Comparison of ENCODE assay signal across 8 cellular contexts in the genomic region with DNA sequence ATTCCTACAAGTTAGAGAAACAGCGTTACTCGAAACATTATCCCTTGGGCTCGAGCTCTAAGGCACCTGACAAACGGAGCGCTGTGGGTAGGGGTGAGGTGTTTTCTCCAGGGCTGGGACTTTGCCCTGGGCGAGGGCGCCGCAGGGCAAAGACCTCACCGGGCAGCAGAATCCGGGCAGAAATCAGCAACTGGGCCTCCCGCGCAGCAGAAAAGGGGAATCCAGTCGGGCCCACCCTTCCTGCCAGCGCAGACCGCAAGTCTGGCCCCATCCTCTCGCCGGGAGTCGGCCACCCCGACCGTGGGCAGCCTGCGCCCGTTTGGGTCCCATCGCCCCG. TPM values are rescaled to one million over a fixed set of nuclear protein-coding genes. Genes with fewer than 3 reads are reported as not detected.
DNase-seq lines count a peak whose midpoint lies in the region; ATAC-seq and TF ChIP-seq lines count a peak whose summit lies in the region.

No MANE protein-coding gene starts in this region.

- intact Hi-C loops in left ventricle myocardium inferior (cut with micrococcal nuclease), result no loop called here

- DNase-seq in DMS79 treated with DMSO at 0.1 percent for 48 hours (lab: John Stamatoyannopoulos, UW), result peak; percentile 10
- no peak for DNase-seq in DMS79 (lab: John Stamatoyannopoulos, UW)
- no peak for DNase-seq in WERI-Rb-1
- DNase-seq in left ventricle myocardium inferior, result no peak
- no peak for DNase-seq in skeletal muscle cell (ENCODE audit: low read depth)
- DNase-seq in NCI-H510A (lab: John Stamatoyannopoulos, UW), result no peak
- DNase-seq in inferior parietal cortex (ENCODE audit: extremely low spot score), result no peak

- H3K27me3 ChIP-seq in WERI-Rb-1 (ENCODE audit: insufficient read depth, low read depth, severe bottlenecking), result no peaks in the 10 kb centered on the region
- no peaks in the 10 kb centered on the region for H3K27me3 ChIP-seq in left ventricle myocardium inferior (ENCODE audit: low read depth)

- H3K27ac ChIP-seq in WERI-Rb-1 (peak overlapping the region; percentile 98), left ventricle myocardium inferior (replicated peaks) (no peak overlapping the region)

- H3K4me3 ChIP-seq in WERI-Rb-1 (ENCODE audit: low read depth, low read length), result peak overlapping the region; percentile 99
- peak overlapping the region; percentile 97 for H3K4me3 ChIP-seq in left ventricle myocardium inferior
- H3K4me3 ChIP-seq in skeletal muscle cell (ENCODE audit: low read depth, low read length), result peak overlapping the region; percentile 80

- H3K9me3 ChIP-seq in WERI-Rb-1 (ENCODE audit: severe bottlenecking), result no peaks in the 10 kb centered on the region
- H3K9me3 ChIP-seq in left ventricle myocardium inferior (replicated peaks), result no peaks in the 10 kb centered on the region

- peaks cover 23% of the 10 kb centered on the region for H3K4me1 ChIP-seq in left ventricle myocardium inferior

- ATAC-seq in HG03064 (IDR thresholded peaks at IDR 0.05; ENCODE audit: low read depth, unreplicated experiment), result peak; percentile 1

- TF ChIP-seq CTCF in WERI-Rb-1 (IDR thresholded peaks at IDR 0.05; ENCODE audit: low read depth, low read length), result no peak
- no peak for TF ChIP-seq CTCF in left ventricle myocardium inferior (IDR thresholded peaks at IDR 0.05; ENCODE audit: borderline replicate concordance)

- H3K36me3 ChIP-seq in WERI-Rb-1 (peaks cover 29% of the 10 kb centered on the region), left ventricle myocardium inferior (peaks cover 29% of the 10 kb centered on the region)

RNA-seq across cellular contexts. Expression of a gene that starts 0.4 kb away (rescaled TPM):
- 11.0 TPM for total RNA-seq in left ventricle myocardium inferior

RNA-seq across cellular contexts. Expression of a gene that starts 0.8 kb away (rescaled TPM):
- 8.4 TPM for total RNA-seq in left ventricle myocardium inferior
